ENCODE assay signal across 30 cellular contexts in genomic region chr10:122124808-122125207, GRCh38.
DNase-seq lines count a peak whose midpoint lies in the region; ATAC-seq, FAIRE-seq and TF ChIP-seq lines count a peak whose summit lies in the region.
"Had no signal": no experiment of that assay in that cellular context is flagged by ENCODE, and none has a peak within 500 bp of the region (broad histone marks: within the 10 kb centered on the region; RNA-seq: fewer than 3 reads in every experiment).

No MANE protein-coding gene starts in this region.

- peaks cover 32% of the 10 kb centered on the region for H3K4me1 ChIP-seq in RWPE2 (ENCODE audit: insufficient read depth, poor library complexity, severe bottlenecking)
- peaks cover 25% of the 10 kb centered on the region for H3K4me1 ChIP-seq in neural progenitor cell
- no peaks in the 10 kb centered on the region for H3K4me1 ChIP-seq in OCI-LY7 (ENCODE audit: insufficient read depth, low read length, poor library complexity, severe bottlenecking)

- ATAC-seq in RWPE2 (ENCODE audit: low read depth): no peak
- ATAC-seq in GM18502 (IDR thresholded peaks at IDR 0.05; ENCODE audit: poor library complexity, unreplicated experiment): no peak

- H3K4me3 ChIP-seq in H7 (ENCODE audit: insufficient read depth, low read depth, low read length) (no peak overlapping the region), RWPE2 (ENCODE audit: severe bottlenecking) (no peak overlapping the region), neural progenitor cell (no peak overlapping the region), OCI-LY7 (ENCODE audit: low read depth, low read length, poor library complexity, severe bottlenecking) (no peak overlapping the region)
- H3K4me3 ChIP-seq: HAP-1, PC-9, SK-N-MC had no signal

- H3K27me3 ChIP-seq in H7 (ENCODE audit: control insufficient read depth, insufficient read depth, low read length): no peaks in the 10 kb centered on the region
- no peaks in the 10 kb centered on the region for H3K27me3 ChIP-seq in RWPE2 (ENCODE audit: insufficient read depth, poor library complexity, severe bottlenecking)
- H3K27me3 ChIP-seq in neural progenitor cell: no peaks in the 10 kb centered on the region

- peaks cover 2% of the 10 kb centered on the region for H3K9me3 Mint-ChIP-seq in neural progenitor cell
- H3K9me3 Mint-ChIP-seq: HFFc6 had no signal

- H3K27ac ChIP-seq in RWPE2 (ENCODE audit: poor library complexity, severe bottlenecking) (peak overlapping the region; percentile 76), neural progenitor cell (no peak overlapping the region), OCI-LY7 (ENCODE audit: low read depth, low read length, poor library complexity, severe bottlenecking) (no peak overlapping the region)
- H3K27ac ChIP-seq: PC-9, SK-N-MC had no signal

- TF ChIP-seq CTCF in RWPE2 (IDR thresholded peaks at IDR 0.05; ENCODE audit: poor library complexity, severe bottlenecking) (no peak), neural progenitor cell (IDR thresholded peaks at IDR 0.05) (no peak), OCI-LY7 (conservative IDR thresholded peaks at IDR 0.05; ENCODE audit: low read length) (no peak)

- intact Hi-C loops in OCI-LY7 (cut with micrococcal nuclease; ENCODE audit: unreplicated experiment): no loop called here

- H3K79me2 ChIP-seq in neural progenitor cell (ENCODE audit: low read depth) (no peaks in the 10 kb centered on the region), OCI-LY7 (ENCODE audit: insufficient read depth, low read depth, low read length) (no peaks in the 10 kb centered on the region)

- no peaks in the 10 kb centered on the region for H3K9me2 ChIP-seq in OCI-LY7 (ENCODE audit: insufficient read depth, low read length)

- peak overlapping the region; percentile 47 for H3K4me2 ChIP-seq in neural progenitor cell
- H3K4me2 ChIP-seq in OCI-LY7 (ENCODE audit: low read length): no peak overlapping the region
- H3K4me2 ChIP-seq: PC-9 had no signal

- POLR2A ChIA-PET in OCI-LY7 (lab: Charles Lee): no interaction called here

- H3K4me3 Mint-ChIP-seq in neural progenitor cell: peak overlapping the region; percentile 48
- H3K4me3 Mint-ChIP-seq: B cell; CD14-positive monocyte; CD8-positive, alpha-beta memory T cell; HFFc6 had no signal

- CTCF ChIA-PET in OCI-LY7 (lab: Charles Lee; ENCODE audit: unreplicated experiment): no interaction called here

- no peaks in the 10 kb centered on the region for H3K27me3 Mint-ChIP-seq in neural progenitor cell (ENCODE audit: insufficient read depth, low read depth)

- no peak for TF ChIP-seq POLR2A in H54 (IDR thresholded peaks at IDR 0.05; ENCODE audit: low read depth, low read length)

- H3K9ac ChIP-seq in neural progenitor cell: no peak overlapping the region

- peaks cover 9% of the 10 kb centered on the region for H3F3A ChIP-seq in neural progenitor cell (ENCODE audit: low read depth)

- peak; percentile 57 for DNase-seq in H7
- DNase-seq in RWPE2 (ENCODE audit: low spot score): no peak
- no peak for DNase-seq in neural progenitor cell (ENCODE audit: low spot score)
- no peak for DNase-seq in H54 (ENCODE audit: insufficient read length, low spot score)
- DNase-seq in OCI-LY7 (ENCODE audit: low spot score): no peak
- no peak for DNase-seq in putamen (ENCODE audit: low spot score)
- DNase-seq: Calu3; CD8-positive, alpha-beta memory T cell; DMS79 treated with DMSO at 0.1 percent for 48 hours; GF-D8; HFFc6; KBM-7; MV-4-11; NCI-H1105; NCI-H1436 treated with DMSO at 0.1 percent for 48 hours; NCI-H1930; NCI-H2107; NCI-H446 treated with DMSO at 0.1 percent for 48 hours; NCI-H526; NCI-H82; NK-92 treated with Interleukin-12 subunit alpha and Interleukin-12 subunit beta, amount 100 ng/mL, for 24 hours; PC-9; SIG-M5 had no signal

- H3K9me3 ChIP-seq in RWPE2 (ENCODE audit: severe bottlenecking): no peaks in the 10 kb centered on the region
- H3K9me3 ChIP-seq in neural progenitor cell (ENCODE audit: low read depth): no peaks in the 10 kb centered on the region
- H3K9me3 ChIP-seq in OCI-LY7 (ENCODE audit: low read length): no peaks in the 10 kb centered on the region
- H3K9me3 ChIP-seq: HAP-1 had no signal

- peaks cover 18% of the 10 kb centered on the region for H3K4me1 Mint-ChIP-seq in neural progenitor cell
- H3K4me1 Mint-ChIP-seq: B cell; CD14-positive monocyte; CD8-positive, alpha-beta memory T cell had no signal

- H3K36me3 Mint-ChIP-seq in neural progenitor cell: peaks cover 3% of the 10 kb centered on the region
- H3K36me3 Mint-ChIP-seq: CD14-positive monocyte; CD8-positive, alpha-beta memory T cell had no signal

- H2AFZ ChIP-seq in neural progenitor cell (replicated peaks) (no peak overlapping the region), OCI-LY7 (ENCODE audit: low read length) (no peak overlapping the region)
- H2AFZ ChIP-seq: PC-9 had no signal

- no peak for FAIRE-seq in H54 (lab: Jason Lieb, UNC)
- FAIRE-seq: GM12891, HTR-8/SVneo had no signal

- peak overlapping the region; percentile 81 for H3K27ac Mint-ChIP-seq in neural progenitor cell
- H3K27ac Mint-ChIP-seq: B cell; CD8-positive, alpha-beta memory T cell; HFFc6 had no signal

- H4K20me1 ChIP-seq in neural progenitor cell (ENCODE audit: low read depth) (no peaks in the 10 kb centered on the region), OCI-LY7 (ENCODE audit: insufficient read depth, low read length) (no peaks in the 10 kb centered on the region)

- BruUV-seq in OCI-LY7 (replicated peaks; lab: Mats Ljungman, UMichigan): no TSS peak

- no peaks in the 10 kb centered on the region for H3K36me3 ChIP-seq in H7 (replicated peaks; ENCODE audit: control insufficient read depth, insufficient read depth, low read length)
- H3K36me3 ChIP-seq in RWPE2 (ENCODE audit: low read depth): peaks cover 13% of the 10 kb centered on the region; the same call in 1 of the 2 replicates
- no peaks in the 10 kb centered on the region for H3K36me3 ChIP-seq in neural progenitor cell
- no peaks in the 10 kb centered on the region for H3K36me3 ChIP-seq in OCI-LY7 (ENCODE audit: insufficient read depth, low read length)
- H3K36me3 ChIP-seq: HAP-1 had no signal
